8 cellular contexts compared by ENCODE assay signal in genomic region chr4:154491731-154492249, GRCh38. TPM values are rescaled to one million over a fixed set of nuclear protein-coding genes. Genes with fewer than 3 reads are reported as not detected.
DNase-seq lines count a peak whose midpoint lies in the region; ATAC-seq and TF ChIP-seq lines count a peak whose summit lies in the region.

TSS of gene DCHS2 (minus strand) at chr4:154491799. CDS start at chr4:154491355, 444 bp downstream.

- H3K4me1 ChIP-seq in prostate gland (replicated peaks), result no peaks in the 10 kb centered on the region

- H3K36me3 ChIP-seq in prostate gland, result no peaks in the 10 kb centered on the region

- H3K27me3 ChIP-seq in prostate gland (replicated peaks; ENCODE audit: insufficient read depth), result peaks cover 3% of the 10 kb centered on the region

- ATAC-seq in GM19372 (IDR thresholded peaks at IDR 0.05; ENCODE audit: low read depth, unreplicated experiment), result peak; percentile 41
- peak; percentile 49 for ATAC-seq in HG03469 (IDR thresholded peaks at IDR 0.05; ENCODE audit: unreplicated experiment)

- WGBS in prostate gland, result 2% methylated on average over 41 of the region's 42 CpGs

- TF ChIP-seq POLR2A in prostate gland (IDR thresholded peaks at IDR 0.05), result no peak

- DNase-seq in EL (peak; percentile 1), germinal center (ENCODE audit: low spot score) (peak; percentile 8), prostate gland (ENCODE audit: low spot score) (no peak), NCI-H1092 (lab: John Stamatoyannopoulos, UW) (no peak)
- no peak for DNase-seq in NK-92 treated with Interleukin-12 subunit alpha and Interleukin-12 subunit beta, amount 100 ng/mL, for 24 hours (lab: John Stamatoyannopoulos, UW)

- intact Hi-C loops in prostate gland (cut with DNase I), result no loop called here

- no peaks in the 10 kb centered on the region for H3K9me3 ChIP-seq in prostate gland

- TF ChIP-seq CTCF in WI38 (IDR thresholded peaks at IDR 0.05; ENCODE audit: low read depth, low read length) (no peak), prostate gland (IDR thresholded peaks at IDR 0.05) (no peak)

- H3K4me3 ChIP-seq in WI38 (ENCODE audit: low read depth, low read length) (peak within 1 kb of the TSS; percentile 20; the same call in 1 of the 2 replicates), prostate gland (peak within 1 kb of the TSS; percentile 25 to 28)

- H3K27ac ChIP-seq in prostate gland, result peak within 1 kb of the TSS in 1 of 2 donors; percentile 26

RNA-seq across cellular contexts. Expression of gene DCHS2, which starts in this region (rescaled TPM):
- total RNA-seq in prostate gland, result 1 to 10 TPM; 1.8 to 2.2 TPM

Comparison
In these comparisons a context has a peak if more than half of its experiments do, and no peak if none do; other contexts are left out.
1. DNase-seq: peak in EL (single experiment) and germinal center (single experiment); none in prostate gland (single experiment), NCI-H1092 (single experiment) and NK-92 treated with Interleukin-12 subunit alpha and Interleukin-12 subunit beta, amount 100 ng/mL, for 24 hours (single experiment).